10 cellular contexts compared by ENCODE assay signal in genomic region chr3:41202075-41202833, GRCh38. TPM values are rescaled to one million over a fixed set of nuclear protein-coding genes. Genes with fewer than 3 reads are reported as not detected.
DNase-seq lines count a peak whose midpoint lies in the region; ATAC-seq and TF ChIP-seq lines count a peak whose summit lies in the region.
"Had no signal": no experiment of that assay in that cellular context is flagged by ENCODE, and none has a peak within 500 bp of the region (broad histone marks: within the 10 kb centered on the region; RNA-seq: fewer than 3 reads in every experiment).

No MANE protein-coding gene starts in this region.

- peaks cover 11% of the 10 kb centered on the region for H3K36me3 Mint-ChIP-seq in brain

- H4K5ac ChIP-seq in mesendoderm (ENCODE audit: low read length), result no peak overlapping the region

- no peak overlapping the region for H2BK120ac ChIP-seq in mesendoderm (ENCODE audit: low read depth, low read length)

- H3K36me3 ChIP-seq in right atrium auricular region (no peaks in the 10 kb centered on the region), mesendoderm (ENCODE audit: control insufficient read depth, insufficient read depth, low read length) (no peaks in the 10 kb centered on the region), vagina (no peaks in the 10 kb centered on the region)
- H3K36me3 ChIP-seq: gastroesophageal sphincter had no signal

- H3K23ac ChIP-seq in mesendoderm (ENCODE audit: low read length), result no peak overlapping the region

- H3K4ac ChIP-seq in mesendoderm (ENCODE audit: low read depth, low read length), result no peak overlapping the region

- intact Hi-C loops in Right ventricle myocardium superior (cut with DNase I), result loop anchor here (10.0 kb wide), 1 partner anchor 617 kb away; no protein-coding TSS in a partner anchor
- intact Hi-C loops in vagina (cut with DNase I), result no loop called here

- no peak overlapping the region for H3K18ac ChIP-seq in mesendoderm (ENCODE audit: low read length)

- H3K4me3 ChIP-seq in right atrium auricular region, result peak overlapping the region in 1 of 2 donors; percentile 82
- H3K4me3 ChIP-seq in mesendoderm (ENCODE audit: low read length), result no peak overlapping the region
- peak overlapping the region; percentile 73 to 79 for H3K4me3 ChIP-seq in vagina

- H3K27me3 Mint-ChIP-seq in brain, result peaks cover 24% of the 10 kb centered on the region

- H2BK15ac ChIP-seq in mesendoderm (replicated peaks; ENCODE audit: low read depth), result no peak overlapping the region

- peak overlapping the region; percentile 37 for H3K4me2 ChIP-seq in mesendoderm (ENCODE audit: low read length)

- H3K4me1 ChIP-seq in right atrium auricular region (peaks cover 0 to 67% of the 10 kb centered on the region in 2 donors), mesendoderm (ENCODE audit: control insufficient read depth, low read depth, low read length) (peaks cover 6% of the 10 kb centered on the region), vagina (peaks cover 65% of the 10 kb centered on the region)

- H3K27ac ChIP-seq in right atrium auricular region (peak overlapping the region; percentile 28 to 94), mesendoderm (ENCODE audit: low read depth, low read length) (no peak overlapping the region), vagina (peak overlapping the region; percentile 98)

- H3K56ac ChIP-seq in mesendoderm (ENCODE audit: low read length), result no peak overlapping the region

- no peak for TF ChIP-seq CTCF in right atrium auricular region (IDR thresholded peaks at IDR 0.05)
- no peak for TF ChIP-seq CTCF in brain (conservative IDR thresholded peaks at IDR 0.05)
- TF ChIP-seq CTCF in vagina (IDR thresholded peaks at IDR 0.05), result no peak

- WGBS in mesendoderm (ENCODE audit: extremely low coverage, insufficient coverage, low lambda C conversion rate), result no CpG with 5 or more reads among the region's 5 CpGs

- no peak for TF ChIP-seq POLR2A in vagina (IDR thresholded peaks at IDR 0.05)

- H3K9ac ChIP-seq in mesendoderm (ENCODE audit: low read length), result peak overlapping the region; percentile 11

- no peak for DNase-seq in right atrium auricular region (ENCODE audit: low spot score)
- DNase-seq in Right ventricle myocardium superior, result no peak
- no peak for DNase-seq in mesendoderm
- no peak for DNase-seq in vagina (ENCODE audit: extremely low spot score in 2 of 2)
- DNase-seq in NCI-H524 treated with DMSO at 0.1 percent for 48 hours (lab: John Stamatoyannopoulos, UW), result no peak
- DNase-seq: SHP77 had no signal

- H3K9me3 ChIP-seq in right atrium auricular region, result no peaks in the 10 kb centered on the region
- H3K9me3 ChIP-seq in vagina, result no peaks in the 10 kb centered on the region
- H3K9me3 ChIP-seq: gastroesophageal sphincter had no signal

- H3K27me3 ChIP-seq in right atrium auricular region (no peaks in the 10 kb centered on the region), mesendoderm (ENCODE audit: insufficient read depth, low read length, poor library complexity) (no peaks in the 10 kb centered on the region), vagina (no peaks in the 10 kb centered on the region)
- H3K27me3 ChIP-seq: gastroesophageal sphincter had no signal

- H3K9me3 Mint-ChIP-seq in brain, result no peaks in the 10 kb centered on the region

- H3K79me1 ChIP-seq in mesendoderm (ENCODE audit: low read length), result no peaks in the 10 kb centered on the region

- H3K79me2 ChIP-seq in mesendoderm (ENCODE audit: control insufficient read depth, insufficient read depth, low read length), result peaks cover 67% of the 10 kb centered on the region

- H3K27ac Mint-ChIP-seq in brain, result peak overlapping the region in 2 of 5 experiments; percentile 26 to 98

- no peak overlapping the region for H4K8ac ChIP-seq in mesendoderm (ENCODE audit: low read depth, low read length)

- H3K4me1 Mint-ChIP-seq in brain, result peaks cover 75% of the 10 kb centered on the region

- H2BK5ac ChIP-seq in mesendoderm (ENCODE audit: low read length), result no peak overlapping the region

- H2AK5ac ChIP-seq in mesendoderm (ENCODE audit: low read length), result no peak overlapping the region

- peak overlapping the region; percentile 97 to 100 (median 97) for H3K4me3 Mint-ChIP-seq in brain

- ATAC-seq in Right ventricle myocardium superior (ENCODE audit: poor library complexity) (no peak), HG03135 (IDR thresholded peaks at IDR 0.05; ENCODE audit: unreplicated experiment) (no peak), GM19397 (IDR thresholded peaks at IDR 0.05; ENCODE audit: unreplicated experiment) (no peak)
- ATAC-seq: gastroesophageal sphincter had no signal

RNA-seq across cellular contexts. Expression of gene CTNNB1, which starts 2.9 kb away (rescaled TPM):
- total RNA-seq in right atrium auricular region (100 to 1,000 TPM; 156 to 261 TPM), Right ventricle myocardium superior (152 TPM), vagina (505 TPM)
- 68.8 TPM for polyA plus RNA-seq in brain (ENCODE audit: insufficient read depth, low read depth, low replicate concordance)
- polyA plus RNA-seq in mesendoderm (2013, experiment 1 of 2), result 390 TPM
- polyA plus RNA-seq in mesendoderm (2013, experiment 2 of 2), result 383 TPM
